In the genomic region with DNA sequence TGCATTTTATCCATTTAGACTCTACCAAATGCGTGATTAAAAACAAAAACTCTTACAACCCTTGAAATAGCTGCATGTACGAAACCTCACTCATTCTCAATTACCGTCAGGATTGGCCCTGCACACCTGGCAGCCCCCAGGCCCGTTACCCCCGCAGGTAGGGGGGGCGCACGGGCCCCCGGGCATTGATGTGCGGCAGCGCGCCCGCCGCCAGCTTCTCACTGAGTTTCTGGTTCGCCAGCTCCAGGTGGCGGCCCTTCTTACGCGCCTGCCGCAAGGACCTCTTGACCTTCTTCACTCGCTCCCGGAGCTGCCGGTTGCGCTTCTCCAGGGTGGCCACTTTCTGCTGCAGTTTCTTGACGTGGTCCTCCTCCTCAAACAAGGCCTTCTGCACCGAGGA, we compare ENCODE assay signal across 37 cellular contexts.
"Had no signal": no experiment of that assay in that cellular context is flagged by ENCODE, and none has a peak within 500 bp of the region (broad histone marks: within the 10 kb centered on the region; RNA-seq: fewer than 3 reads in every experiment).

No MANE protein-coding gene starts in this region.

- ATAC-seq: activated CD8-positive, alpha-beta T cell treated with anti-CD3 and anti-CD28 coated beads for 36 hours; activated naive CD4-positive, alpha-beta T cell treated with anti-CD3 and anti-CD28 coated beads, Interleukin-2, amount 50 U/mL, for 72 hours; activated T-cell treated with anti-CD3 and anti-CD28 coated beads, Interleukin-2, amount 50 U/mL, for 4 hours; activated T-cell treated with anti-CD3 and anti-CD28 coated beads, Interleukin-2, amount 50 U/mL, for 72 hours; activated T-helper 17 cell treated with anti-CD3 and anti-CD28 coated beads, Interleukin-2, amount 50 U/mL, for 72 hours; body of pancreas had no signal

- H3K4me3 Mint-ChIP-seq: activated B cell treated with CpG ODN at 0.5 μM for 24 hours; activated CD4-positive, alpha-beta memory T cell treated with anti-CD3 and anti-CD28 coated beads for 36 hours; activated CD4-positive, alpha-beta T cell treated with anti-CD3 and anti-CD28 coated beads, Interleukin-2, amount 10 ng/mL, durations not matched to agents 24 days and 14 days; activated CD8-positive, alpha-beta T cell treated with anti-CD3 and anti-CD28 coated beads for 36 hours; activated naive CD4-positive, alpha-beta T cell treated with anti-CD3 and anti-CD28 coated beads for 36 hours; activated naive CD8-positive, alpha-beta T cell treated with anti-CD3 and anti-CD28 coated beads for 36 hours; activated T-cell treated with anti-CD3 and anti-CD28 coated beads, Interleukin-2, amount 50 U/mL, for 4 hours; activated T-cell treated with anti-CD3 and anti-CD28 coated beads, Interleukin-2, amount 50 U/mL, for 72 hours; activated T-helper 1 cell treated with anti-CD3 and anti-CD28 coated beads, Interleukin-12 subunit alpha, Interleukin-12 subunit beta, Interleukin-2, Interleukin-4 antibody, amounts not matched to agents 30 ng/mL and 10 ng/mL and 1 ng/mL, durations not matched to agents 14 hours and 24 hours and 36 hours; activated T-helper 17 cell treated with anti-CD3 and anti-CD28 coated beads, Interleukin-2, amount 50 U/mL, for 72 hours; central memory CD8-positive, alpha-beta T cell; T-helper 1 cell treated with Interleukin-12 subunit alpha and Interleukin-12 subunit beta and Interleukin-4 antibody, amounts not matched to agents 30 μg/mL and 1 μg/mL, for 36 hours; T-helper 2 cell treated with Interferon-gamma antibody and Interleukin-4, amounts not matched to agents 5 μg/mL and 100 μg/mL, for 36 hours had no signal

- H3K4me3 ChIP-seq: adrenal gland, body of pancreas, cardiac muscle cell had no signal

- H3K4me1 Mint-ChIP-seq: activated B cell treated with CpG ODN at 0.5 μM for 24 hours; activated T-helper 17 cell treated with anti-CD3 and anti-CD28 coated beads, Interleukin-2, amount 50 U/mL, for 72 hours; central memory CD8-positive, alpha-beta T cell had no signal

- H3K27ac ChIP-seq: adrenal gland, body of pancreas, brain microvascular endothelial cell, cardiac muscle cell, VCaP had no signal

- H3K27me3 ChIP-seq: adrenal gland, body of pancreas, brain microvascular endothelial cell, cardiac muscle cell had no signal

- H3K9me3 Mint-ChIP-seq: activated CD4-positive, alpha-beta T cell treated with anti-CD3 and anti-CD28 coated beads, Interleukin-2, amount 10 ng/mL, durations not matched to agents 24 days and 14 days had no signal

- H3K36me3 Mint-ChIP-seq: activated CD4-positive, alpha-beta memory T cell treated with anti-CD3 and anti-CD28 coated beads for 36 hours; activated naive CD8-positive, alpha-beta T cell treated with anti-CD3 and anti-CD28 coated beads for 36 hours had no signal

- H3K36me3 ChIP-seq: adrenal gland, brain microvascular endothelial cell, cardiac muscle cell had no signal

- H3K4me1 ChIP-seq: body of pancreas had no signal

- H3K9me3 ChIP-seq: adrenal gland, body of pancreas had no signal

- H3K27ac Mint-ChIP-seq: activated B cell treated with CpG ODN at 0.5 μM for 24 hours; activated CD4-positive, alpha-beta memory T cell treated with anti-CD3 and anti-CD28 coated beads for 36 hours; activated CD4-positive, alpha-beta T cell treated with anti-CD3 and anti-CD28 coated beads, Interleukin-2, amount 10 ng/mL, durations not matched to agents 24 days and 14 days; activated CD8-positive, alpha-beta T cell treated with anti-CD3 and anti-CD28 coated beads for 36 hours; activated naive CD4-positive, alpha-beta T cell treated with anti-CD3 and anti-CD28 coated beads for 36 hours; activated naive CD4-positive, alpha-beta T cell treated with anti-CD3 and anti-CD28 coated beads, Interleukin-2, amount 50 U/mL, for 72 hours; activated naive CD8-positive, alpha-beta T cell treated with anti-CD3 and anti-CD28 coated beads for 36 hours; activated T-cell treated with anti-CD3 and anti-CD28 coated beads, Interleukin-2, amount 50 U/mL, for 72 hours; activated T-helper 1 cell treated with anti-CD3 and anti-CD28 coated beads, Interleukin-12 subunit alpha, Interleukin-12 subunit beta, Interleukin-2, Interleukin-4 antibody, amounts not matched to agents 30 ng/mL and 10 ng/mL and 1 ng/mL, durations not matched to agents 14 hours and 24 hours and 36 hours; activated T-helper 17 cell treated with anti-CD3 and anti-CD28 coated beads, Interleukin-2, amount 50 U/mL, for 72 hours; T-helper 1 cell treated with Interleukin-12 subunit alpha and Interleukin-12 subunit beta and Interleukin-4 antibody, amounts not matched to agents 30 μg/mL and 1 μg/mL, for 36 hours; T-helper 2 cell treated with Interferon-gamma antibody and Interleukin-4, amounts not matched to agents 5 μg/mL and 100 μg/mL, for 36 hours had no signal

- DNase-seq: activated B cell treated with CpG ODN at 0.5 μM for 24 hours; activated CD4-positive, alpha-beta memory T cell treated with anti-CD3 and anti-CD28 coated beads for 36 hours; activated CD4-positive, alpha-beta T cell treated with anti-CD3 and anti-CD28 coated beads for 4 hours; activated CD4-positive, alpha-beta T cell treated with anti-CD3 and anti-CD28 coated beads, Interleukin-2, amount 10 ng/mL, durations not matched to agents 24 days and 14 days; activated CD4-positive, alpha-beta T cell treated with anti-CD3 and anti-CD28 coated beads, Interleukin-2, amount 50 U/mL, for 1 hour; activated CD4-positive, alpha-beta T cell treated with anti-CD3 and anti-CD28 coated beads, Interleukin-2, amount 50 U/mL, for 4 hours; activated CD4-positive, CD25-positive, alpha-beta regulatory T cell treated with anti-CD3 and anti-CD28 coated beads, Interleukin-2, amount 50 U/mL, for 72 hours; activated CD8-positive, alpha-beta memory T cell treated with anti-CD3 and anti-CD28 coated beads, Interleukin-2, amount 50 U/mL, for 4 hours; activated CD8-positive, alpha-beta T cell treated with anti-CD3 and anti-CD28 coated beads for 36 hours; activated effector memory CD4-positive, alpha-beta T cell treated with anti-CD3 and anti-CD28 coated beads, Interleukin-2, amount 50 U/mL, for 16 hours; activated gamma-delta T cell treated with Interleukin-2 at 50 U/mL for 16 hours; activated naive CD4-positive, alpha-beta T cell; activated naive CD4-positive, alpha-beta T cell treated with anti-CD3 and anti-CD28 coated beads for 36 hours; activated naive CD4-positive, alpha-beta T cell treated with anti-CD3 and anti-CD28 coated beads, Interleukin-2, amount 50 U/mL, for 16 hours; activated naive CD8-positive, alpha-beta T cell treated with anti-CD3 and anti-CD28 coated beads for 36 hours; activated T-cell treated with anti-CD3 and anti-CD28 coated beads for 4 hours; activated T-cell treated with anti-CD3 and anti-CD28 coated beads, Interleukin-2, amount 50 U/mL, for 1 hour; activated T-cell treated with anti-CD3 and anti-CD28 coated beads, Interleukin-2, amount 50 U/mL, for 4 hours; activated T-cell treated with anti-CD3 and anti-CD28 coated beads, Interleukin-2, amount 50 U/mL, for 72 hours; amniotic stem cell; aorta; body of pancreas; brain microvascular endothelial cell; caudate nucleus; cerebellar nuclear complex; T-helper 1 cell; T-helper 2 cell; T-helper 9 cell had no signal
